11 cellular contexts compared by ENCODE assay signal in the genomic region with DNA sequence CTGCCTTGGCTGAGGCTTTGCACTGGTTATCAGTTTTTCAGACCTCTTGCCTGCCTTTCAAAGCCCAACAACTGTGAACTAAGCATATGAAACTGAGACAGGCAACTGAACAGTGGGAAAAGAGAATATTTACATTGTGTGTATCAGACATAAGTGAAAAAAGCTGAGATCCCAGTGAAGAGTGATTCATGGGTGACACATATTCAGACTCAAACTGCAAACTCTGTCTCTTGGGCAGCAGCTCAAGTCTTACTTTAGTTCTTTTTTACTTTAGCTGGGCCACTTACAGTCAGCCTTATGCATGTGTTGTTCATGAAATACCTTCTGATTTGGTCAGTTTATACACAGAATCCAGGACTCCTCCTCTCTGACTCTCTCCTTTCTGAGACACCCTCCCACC. TPM values are rescaled to one million over a fixed set of nuclear protein-coding genes. Genes with fewer than 3 reads are reported as not detected.
A peak's percentile ranks its signal among the peaks of the same experiment; 100 is the strongest.
DNase-seq lines count a peak whose midpoint lies in the region; ATAC-seq and TF ChIP-seq lines count a peak whose summit lies in the region.
"Had no signal": no experiment of that assay in that cellular context is flagged by ENCODE, and none has a peak within 500 bp of the region (broad histone marks: within the 10 kb centered on the region; RNA-seq: fewer than 3 reads in every experiment).

No MANE protein-coding gene starts in this region.

- H3K36me3 Mint-ChIP-seq in activated naive CD4-positive, alpha-beta T cell treated with anti-CD3 and anti-CD28 coated beads for 36 hours (ENCODE audit: low read depth) = peaks cover 35% of the 10 kb centered on the region
- peaks cover 41% of the 10 kb centered on the region for H3K36me3 Mint-ChIP-seq in stimulated activated memory B cell treated with anti-CD40 and anti-IgM and Interleukin-4, amounts not matched to agents 10 μg/mL and 1 μg/mL and 100 μg/mL, for 72 hours
- H3K36me3 Mint-ChIP-seq in Calu3 (ENCODE audit: insufficient read depth, unreplicated experiment) = no peaks in the 10 kb centered on the region

- no TSS peak for BruUV-seq in Calu3 (replicated peaks; lab: Mats Ljungman, UMichigan)

- intact Hi-C loops in activated naive CD4-positive, alpha-beta T cell treated with anti-CD3 and anti-CD28 coated beads for 36 hours (cut with micrococcal nuclease) = loop anchor here (1.0 kb wide), 1 partner anchor 19 kb away; a partner anchor contains a TSS
- intact Hi-C loops in Calu3 (cut with micrococcal nuclease; ENCODE audit: unreplicated experiment) = no loop called here

- DNase-seq in activated naive CD4-positive, alpha-beta T cell treated with anti-CD3 and anti-CD28 coated beads for 36 hours = peak; percentile 29
- DNase-seq in activated naive CD4-positive, alpha-beta T cell treated with Interleukin-2 at 50 U/mL for 16 hours = no peak
- DNase-seq in SJSA1 (ENCODE audit: low read depth in 1 of 2, low spot score in 2 of 2) = peak in 1 of 2 experiments; percentile 52
- DNase-seq in central memory CD4-positive, alpha-beta T cell = no peak
- no peak for DNase-seq in Calu3
- DNase-seq in stimulated activated CD4-positive, alpha-beta T cell treated with anti-CD3 and anti-CD28 coated beads, Interleukin-12 subunit alpha, Interleukin-12 subunit beta, amount 100 ng/mL, for 4 hours = no peak
- DNase-seq: activated CD4-positive, alpha-beta T cell treated with anti-CD3 and anti-CD28 coated beads, Interleukin-2, amount 50 U/mL, for 48 hours; NCI-H2029 had no signal

- H3K27ac Mint-ChIP-seq in activated naive CD4-positive, alpha-beta T cell treated with anti-CD3 and anti-CD28 coated beads for 36 hours = peak overlapping the region; percentile 59
- H3K27ac Mint-ChIP-seq in stimulated activated memory B cell treated with anti-CD40 and anti-IgM and Interleukin-4, amounts not matched to agents 10 μg/mL and 1 μg/mL and 100 μg/mL, for 72 hours = peak overlapping the region; percentile 66
- H3K27ac Mint-ChIP-seq in Calu3 (ENCODE audit: unreplicated experiment) = no peak overlapping the region
- H3K27ac Mint-ChIP-seq: CD14-positive monocyte had no signal

- peaks cover 67% of the 10 kb centered on the region for H3K4me1 Mint-ChIP-seq in activated naive CD4-positive, alpha-beta T cell treated with anti-CD3 and anti-CD28 coated beads for 36 hours (ENCODE audit: low read depth)
- peaks cover 29% of the 10 kb centered on the region for H3K4me1 Mint-ChIP-seq in stimulated activated memory B cell treated with anti-CD40 and anti-IgM and Interleukin-4, amounts not matched to agents 10 μg/mL and 1 μg/mL and 100 μg/mL, for 72 hours
- H3K4me1 Mint-ChIP-seq in Calu3 (ENCODE audit: low read depth, unreplicated experiment) = no peaks in the 10 kb centered on the region
- H3K4me1 Mint-ChIP-seq: CD14-positive monocyte had no signal

- H3K4me3 ChIP-seq in SJSA1 = no peak overlapping the region

- ATAC-seq in esophagus mucosa = peak; percentile 65
- no peak for ATAC-seq in stimulated activated memory B cell treated with anti-CD40 and anti-IgM and Interleukin-4, amounts not matched to agents 10 μg/mL and 1 μg/mL and 100 μg/mL, for 72 hours

- no peaks in the 10 kb centered on the region for H3K27me3 Mint-ChIP-seq in activated naive CD4-positive, alpha-beta T cell treated with anti-CD3 and anti-CD28 coated beads for 36 hours (ENCODE audit: low read depth)
- H3K27me3 Mint-ChIP-seq in stimulated activated memory B cell treated with anti-CD40 and anti-IgM and Interleukin-4, amounts not matched to agents 10 μg/mL and 1 μg/mL and 100 μg/mL, for 72 hours = no peaks in the 10 kb centered on the region
- no peaks in the 10 kb centered on the region for H3K27me3 Mint-ChIP-seq in Calu3 (ENCODE audit: unreplicated experiment)

- H3K36me3 ChIP-seq in SJSA1 = peaks cover 5% of the 10 kb centered on the region; the same call in 1 of the 2 replicates

- H3K4me3 Mint-ChIP-seq in activated naive CD4-positive, alpha-beta T cell treated with anti-CD3 and anti-CD28 coated beads for 36 hours = no peak overlapping the region
- H3K4me3 Mint-ChIP-seq in stimulated activated memory B cell treated with anti-CD40 and anti-IgM and Interleukin-4, amounts not matched to agents 10 μg/mL and 1 μg/mL and 100 μg/mL, for 72 hours = no peak overlapping the region
- H3K4me3 Mint-ChIP-seq in Calu3 (ENCODE audit: low read depth, unreplicated experiment) = no peak overlapping the region
- H3K4me3 Mint-ChIP-seq: CD14-positive monocyte had no signal

- H3K9me3 ChIP-seq in SJSA1 (replicated peaks) = no peaks in the 10 kb centered on the region

- no peaks in the 10 kb centered on the region for H3K27me3 ChIP-seq in SJSA1 (replicated peaks)

- H3K9me3 Mint-ChIP-seq in activated naive CD4-positive, alpha-beta T cell treated with anti-CD3 and anti-CD28 coated beads for 36 hours = no peaks in the 10 kb centered on the region
- H3K9me3 Mint-ChIP-seq in stimulated activated memory B cell treated with anti-CD40 and anti-IgM and Interleukin-4, amounts not matched to agents 10 μg/mL and 1 μg/mL and 100 μg/mL, for 72 hours = no peaks in the 10 kb centered on the region
- H3K9me3 Mint-ChIP-seq in Calu3 (ENCODE audit: low read depth, unreplicated experiment) = no peaks in the 10 kb centered on the region
- H3K9me3 Mint-ChIP-seq: CD14-positive monocyte had no signal

- H3K4me1 ChIP-seq in SJSA1 (replicated peaks) = peaks cover 19% of the 10 kb centered on the region

- peak overlapping the region; percentile 76 for H3K27ac ChIP-seq in SJSA1

- CTCF ChIA-PET in activated naive CD4-positive, alpha-beta T cell treated with anti-CD3 and anti-CD28 coated beads for 36 hours (lab: Charles Lee) = no interaction called here
- CTCF ChIA-PET in Calu3 (lab: Charles Lee) = no interaction called here

- no peak for TF ChIP-seq CTCF in Calu3 (IDR thresholded peaks at IDR 0.05; ENCODE audit: unreplicated experiment)

RNA-seq across cellular contexts. Expression of a gene that starts 19.2 kb away (rescaled TPM):
- total RNA-seq in activated naive CD4-positive, alpha-beta T cell treated with anti-CD3 and anti-CD28 coated beads for 36 hours = 10 to 100 TPM; 81.3 to 85.3 TPM
- total RNA-seq in SJSA1 (2014; rRNA removed; shearing (Covaris generic)) = 50.6 and 53.7 TPM in 2 replicates
- total RNA-seq in esophagus mucosa (38.9 TPM), Calu3 (2022) (49.5 and 56.6 TPM in 2 replicates)
